Comparison of ENCODE assay signal across 11 cellular contexts in the genomic region with DNA sequence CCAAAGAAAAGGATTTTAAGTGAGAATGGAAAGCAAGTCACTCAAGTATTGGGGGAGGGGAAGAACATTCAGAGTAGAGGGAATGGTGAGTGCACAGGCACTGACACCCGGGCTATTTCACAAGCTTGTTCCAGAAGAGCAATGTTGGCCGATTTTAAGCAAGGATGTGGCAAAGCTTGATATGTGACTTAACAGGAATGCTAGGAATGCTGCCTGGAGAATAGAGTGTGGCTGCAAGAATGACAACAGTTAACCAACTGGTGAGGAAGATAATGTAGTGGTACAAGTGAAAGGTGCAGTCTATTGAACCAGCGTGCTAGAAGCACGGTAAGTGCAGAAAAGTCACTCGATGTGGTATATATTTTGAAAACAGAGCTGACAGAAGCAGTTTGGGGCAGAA. TPM values are rescaled to one million over a fixed set of nuclear protein-coding genes. Genes with fewer than 3 reads are reported as not detected.
DNase-seq lines count a peak whose midpoint lies in the region; ATAC-seq and TF ChIP-seq lines count a peak whose summit lies in the region.
"Had no signal": no experiment of that assay in that cellular context is flagged by ENCODE, and none has a peak within 500 bp of the region (broad histone marks: within the 10 kb centered on the region; RNA-seq: fewer than 3 reads in every experiment).

No MANE protein-coding gene starts in this region.

- peak overlapping the region; percentile 5 for H3K4me3 Mint-ChIP-seq in osteocyte (ENCODE audit: unreplicated experiment)

- no peaks in the 10 kb centered on the region for H3K27me3 Mint-ChIP-seq in osteocyte (ENCODE audit: unreplicated experiment)

- H3K9me3 ChIP-seq in SJCRH30 (replicated peaks): no peaks in the 10 kb centered on the region

- H3K27ac ChIP-seq in SJCRH30: no peak overlapping the region
- H3K27ac ChIP-seq: VCaP had no signal

- no peaks in the 10 kb centered on the region for H3K27me3 ChIP-seq in SJCRH30

- peaks cover 62% of the 10 kb centered on the region for H3K4me1 Mint-ChIP-seq in osteocyte (ENCODE audit: unreplicated experiment)

- H3K4me1 ChIP-seq in SJCRH30: peaks cover 20% of the 10 kb centered on the region

- DNase-seq in GM03348 (ENCODE audit: low spot score): peak; percentile 78
- DNase-seq in SJCRH30: peak; percentile 43 to 47
- peak; percentile 92 for DNase-seq in foreskin fibroblast
- DNase-seq in osteocyte (ENCODE audit: extremely low spot score, unreplicated experiment): no peak
- DNase-seq in AML-193 (lab: John Stamatoyannopoulos, UW): no peak
- no peak for DNase-seq in stimulated activated naive CD4-positive, alpha-beta T cell (lab: John Stamatoyannopoulos, UW)
- DNase-seq: head of caudate nucleus, NCI-H774 had no signal

- H3K36me3 ChIP-seq in SJCRH30: no peaks in the 10 kb centered on the region

- no peaks in the 10 kb centered on the region for H3K9me3 Mint-ChIP-seq in osteocyte (ENCODE audit: unreplicated experiment)

- TF ChIP-seq CTCF in foreskin fibroblast (IDR thresholded peaks at IDR 0.05; ENCODE audit: low read depth, low read length) (no peak), osteocyte (IDR thresholded peaks at IDR 0.05) (no peak)

- H3K4me3 ChIP-seq in SJCRH30 (no peak overlapping the region), foreskin fibroblast (ENCODE audit: low read depth in 1 of 2, low read length in 2 of 2) (no peak overlapping the region)

- no peaks in the 10 kb centered on the region for H3K36me3 Mint-ChIP-seq in osteocyte (ENCODE audit: unreplicated experiment)

- no peak for ATAC-seq in GM21717 (IDR thresholded peaks at IDR 0.05; ENCODE audit: unreplicated experiment)
- ATAC-seq in GM19023 (IDR thresholded peaks at IDR 0.05; ENCODE audit: unreplicated experiment): no peak

- peak overlapping the region; percentile 88 for H3K27ac Mint-ChIP-seq in osteocyte (ENCODE audit: unreplicated experiment)

RNA-seq across cellular contexts. Expression of gene CCDC80, which starts 6.2 kb away (rescaled TPM):
- 14.5 and 18.0 TPM in 2 replicates for total RNA-seq in SJCRH30 (2014; rRNA removed; shearing (Covaris generic))
- 1,760 and 1,947 TPM in 2 replicates for total RNA-seq in osteocyte

Comparison
In these comparisons a context has a peak if more than half of its experiments do, and no peak if none do; other contexts are left out.
1. DNase-seq: peak in GM03348 (single experiment), SJCRH30 (2 of 2) and foreskin fibroblast (2 of 2); none in osteocyte (single experiment), AML-193 (0 of 2) and stimulated activated naive CD4-positive, alpha-beta T cell (0 of 6).
2. RNA of gene CCDC80, which starts 6.2 kb away (total RNA-seq): 1,760 to 1,947 TPM in osteocyte; 14.5 to 18.0 TPM in SJCRH30; every median in the first group is over 10 times any median in the second.